In genomic region chr15:78672285-78673003, GRCh38 we compare ENCODE assay signal across 20 cellular contexts. TPM values are rescaled to one million over a fixed set of nuclear protein-coding genes. Genes with fewer than 3 reads are reported as not detected.
DNase-seq lines count a peak whose midpoint lies in the region; ATAC-seq, FAIRE-seq and TF ChIP-seq lines count a peak whose summit lies in the region.
"Had no signal": no experiment of that assay in that cellular context is flagged by ENCODE, and none has a peak within 500 bp of the region (broad histone marks: within the 10 kb centered on the region; RNA-seq: fewer than 3 reads in every experiment).

No MANE protein-coding gene starts in this region.

- peaks cover 0 to 12% (median 9%) of the 10 kb centered on the region in 11 experiments; a peak in 15 of 22 replicates for H3K9me3 ChIP-seq in BLaER1 treated with 17β-estradiol and CSF1 and Interleukin-3, amounts not matched to agents 10 nM and 100 nM (replicated peaks in 1 of 11)
- no peaks in the 10 kb centered on the region for H3K9me3 ChIP-seq in PC-3 (ENCODE audit: low read length)
- H3K9me3 ChIP-seq: gastroesophageal sphincter, transverse colon had no signal

- POLR2A ChIA-PET in PC-3 (lab: Charles Lee; ENCODE audit: unreplicated experiment) = no interaction called here

- TF ChIP-seq CTCF in PC-3 (conservative IDR thresholded peaks at IDR 0.05; ENCODE audit: low read depth, low read length) = no peak
- TF ChIP-seq CTCF in omental fat pad (IDR thresholded peaks at IDR 0.05) = no peak

- CTCF ChIA-PET in PC-3 (lab: Charles Lee) = no interaction called here

- no peaks in the 10 kb centered on the region for H3K79me2 ChIP-seq in PC-3 (ENCODE audit: low read length)

- no peak overlapping the region for H3K4me3 ChIP-seq in BLaER1 treated with 17β-estradiol and CSF1 and Interleukin-3, amounts not matched to agents 10 nM and 100 nM
- H3K4me3 ChIP-seq in PC-3 (ENCODE audit: low read length) = no peak overlapping the region
- H3K4me3 ChIP-seq: coronary artery, gastroesophageal sphincter, transverse colon had no signal

- DNase-seq in PC-3 (no peak), omental fat pad (ENCODE audit: low spot score) (no peak), ureter (ENCODE audit: low spot score) (no peak), NOMO-1 (lab: John Stamatoyannopoulos, UW; ENCODE audit: unreplicated experiment in 2 of 2) (no peak), H54 (ENCODE audit: insufficient read length, low spot score) (no peak)
- DNase-seq: activated naive CD8-positive, alpha-beta T cell treated with anti-CD3 and anti-CD28 coated beads, Interleukin-2, amount 50 U/mL, for 24 hours; midbrain; NCI-H2227 treated with DMSO at 0.1 percent for 48 hours; stimulated activated CD4-positive, alpha-beta T cell treated with anti-CD3 and anti-CD28 coated beads, Interleukin-1b, Interleukin-23, amount 100 ng/mL, for 48 hours; stimulated activated naive CD8-positive, alpha-beta T cell treated with anti-CD3 and anti-CD28 coated beads, Interleukin-15, Interleukin-2, amounts not matched to agents 100 U/mL and 50 U/mL, for 24 hours; transverse colon had no signal

- H3F3A ChIP-seq in PC-3 (ENCODE audit: low read length, unreplicated experiment) = no peaks in the 10 kb centered on the region

- H3K9me2 ChIP-seq in PC-3 (replicated peaks; ENCODE audit: low read length) = no peaks in the 10 kb centered on the region

- FAIRE-seq in H54 (lab: Jason Lieb, UNC) = no peak
- FAIRE-seq: endothelial cell of umbilical vein had no signal

- no TSS peak for BruUV-seq in PC-3 (replicated peaks; lab: Mats Ljungman, UMichigan)

- no peaks in the 10 kb centered on the region for H4K20me1 ChIP-seq in BLaER1 treated with 17β-estradiol and CSF1 and Interleukin-3, amounts not matched to agents 10 nM and 100 nM
- no peaks in the 10 kb centered on the region for H4K20me1 ChIP-seq in PC-3 (ENCODE audit: low read length)

- peak overlapping the region in 4 of 11 experiments; percentile 14 to 38 (median 30); a peak in 4 of 22 replicates for H3K9ac ChIP-seq in BLaER1 treated with 17β-estradiol and CSF1 and Interleukin-3, amounts not matched to agents 10 nM and 100 nM
- H3K9ac ChIP-seq in PC-3 (ENCODE audit: low read length) = no peak overlapping the region

- no peak for ATAC-seq in PC-3
- ATAC-seq in esophagus mucosa = peak; percentile 86
- ATAC-seq in omental fat pad (ENCODE audit: low FRiP score) = peak; percentile 44
- ATAC-seq in HG02678 (IDR thresholded peaks at IDR 0.05; ENCODE audit: unreplicated experiment) = no peak
- ATAC-seq: activated CD4-positive, CD25-positive, alpha-beta regulatory T cell treated with anti-CD3 and anti-CD28 coated beads, Interleukin-2, amount 50 U/mL, for 24 hours; activated naive CD8-positive, alpha-beta T cell treated with anti-CD3 and anti-CD28 coated beads, Interleukin-2, amount 50 U/mL, for 24 hours; activated T-helper 17 cell treated with anti-CD3 and anti-CD28 coated beads, Interleukin-2, amount 50 U/mL, for 72 hours; gastroesophageal sphincter; stimulated activated naive CD8-positive, alpha-beta T cell treated with anti-CD3 and anti-CD28 coated beads, Interleukin-15, Interleukin-2, amounts not matched to agents 100 U/mL and 50 U/mL, for 24 hours had no signal

- no peaks in the 10 kb centered on the region for H3K27me3 ChIP-seq in BLaER1 treated with 17β-estradiol and CSF1 and Interleukin-3, amounts not matched to agents 10 nM and 100 nM
- H3K27me3 ChIP-seq in PC-3 (ENCODE audit: low read length) = no peaks in the 10 kb centered on the region
- H3K27me3 ChIP-seq: transverse colon had no signal

- peak overlapping the region; percentile 38; the same call in 1 of the 2 replicates for H2AFZ ChIP-seq in PC-3 (ENCODE audit: low read length)

- peak overlapping the region in 5 of 11 experiments; percentile 22 to 50 (median 43); a peak in 6 of 22 replicates for H3K27ac ChIP-seq in BLaER1 treated with 17β-estradiol and CSF1 and Interleukin-3, amounts not matched to agents 10 nM and 100 nM
- no peak overlapping the region for H3K27ac ChIP-seq in PC-3 (ENCODE audit: low read length)
- H3K27ac ChIP-seq: coronary artery, gastroesophageal sphincter, transverse colon had no signal

- peaks cover 0 to 75% (median 68%) of the 10 kb centered on the region in 10 experiments; a peak in 17 of 20 replicates for H3K4me1 ChIP-seq in BLaER1 treated with 17β-estradiol and CSF1 and Interleukin-3, amounts not matched to agents 10 nM and 100 nM
- H3K4me1 ChIP-seq in PC-3 (ENCODE audit: insufficient read depth, low read length) = no peaks in the 10 kb centered on the region
- H3K4me1 ChIP-seq: transverse colon had no signal

- intact Hi-C loops in PC-3 (cut with micrococcal nuclease) = no loop called here

- H3K4me2 ChIP-seq in BLaER1 treated with 17β-estradiol and CSF1 and Interleukin-3, amounts not matched to agents 10 nM and 100 nM = peak overlapping the region in 8 of 11 experiments; percentile 48 to 89 (median 64); a peak in 16 of 22 replicates
- H3K4me2 ChIP-seq in PC-3 (ENCODE audit: low read length) = no peak overlapping the region

- TF ChIP-seq POLR2A in H54 (IDR thresholded peaks at IDR 0.05; ENCODE audit: low read depth, low read length) = no peak

- no peaks in the 10 kb centered on the region for H3K36me3 ChIP-seq in BLaER1 treated with 17β-estradiol and CSF1 and Interleukin-3, amounts not matched to agents 10 nM and 100 nM
- no peaks in the 10 kb centered on the region for H3K36me3 ChIP-seq in PC-3 (ENCODE audit: low read depth, low read length)
- H3K36me3 ChIP-seq: gastroesophageal sphincter, transverse colon had no signal

RNA-seq across cellular contexts. Expression of gene CHRNB4, which starts 31.4 kb away (rescaled TPM):
- total RNA-seq in PC-3 (2014; rRNA removed) (not detected in 2 replicates), esophagus mucosa (0.72 TPM), omental fat pad (not detected), ureter (0.57 TPM)
- total RNA-seq: activated T-helper 17 cell treated with anti-CD3 and anti-CD28 coated beads, Interleukin-2, amount 50 U/mL, for 72 hours; endothelial cell of umbilical vein; G401 had no signal

RNA-seq across cellular contexts. Expression of gene CHRNA3, which starts 51.6 kb away (rescaled TPM):
- not detected in 2 replicates for total RNA-seq in PC-3 (2014; rRNA removed)
- total RNA-seq in esophagus mucosa = 0.20 TPM
- total RNA-seq in omental fat pad = 1 to 10 TPM in 1 of 4 donors, under 1 TPM in 1, not detected in 2; 0.09 to 1.3 TPM
- total RNA-seq in ureter = not detected
- total RNA-seq: activated T-helper 17 cell treated with anti-CD3 and anti-CD28 coated beads, Interleukin-2, amount 50 U/mL, for 72 hours; endothelial cell of umbilical vein had no signal

Comparison
In these comparisons a context has a peak if more than half of its experiments do, and no peak if none do; other contexts are left out.
1. ATAC-seq: peak in esophagus mucosa (single experiment) and omental fat pad (single experiment); none in PC-3 (single experiment) and HG02678 (single experiment).